In genomic region chr12:107760817-107761501, GRCh38 we compare ENCODE assay signal across 1 cellular context.
TF ChIP-seq lines count a peak whose summit lies in the region.

PRDM4 (minus strand) TSS chr12:107761137; CDS start chr12:107760515, 622 bp downstream.

TF ChIP-seq in K562, 482 proteins besides CTCF, POLR2A, EP300 and RAD21 (continued from another document):
- TF ChIP-seq RREB1 (CRISPR knock-in tag; IDR thresholded peaks at IDR 0.05) (peak; percentile 90; the same call in 1 of the 2 replicates), E4F1 (CRISPR knock-in tag; IDR thresholded peaks at IDR 0.05; ENCODE audit: borderline replicate concordance) (no peak), KAT8 (IDR thresholded peaks at IDR 0.05; ENCODE audit: low read depth) (no peak), PHB2 (IDR thresholded peaks at IDR 0.05; ENCODE audit: low read depth) (no peak), ZNF184 (CRISPR knock-in tag; IDR thresholded peaks at IDR 0.05) (no peak), ZNF586 (CRISPR knock-in tag; conservative IDR thresholded peaks at IDR 0.05) (no peak), LCOR (CRISPR knock-in tag; IDR thresholded peaks at IDR 0.05) (no peak), FOS (IDR thresholded peaks at IDR 0.05; ENCODE audit: extremely low read depth, insufficient read length) (no peak), ZNF408 (CRISPR knock-in tag; IDR thresholded peaks at IDR 0.05; ENCODE audit: low read depth) (no peak), RBFOX2 (IDR thresholded peaks at IDR 0.05; ENCODE audit: low read depth, low read length) (peak; percentile 91), LEF1 (IDR thresholded peaks at IDR 0.05) (no peak), ZNF699 (CRISPR knock-in tag; IDR thresholded peaks at IDR 0.05; ENCODE audit: insufficient replicate concordance) (no peak), FOXJ3 (CRISPR knock-in tag; IDR thresholded peaks at IDR 0.05) (no peak), NCOR1 (IDR thresholded peaks at IDR 0.05) (no peak)
